In genomic region chr18:36950282-36950681, GRCh38 we compare ENCODE assay signal across 28 cellular contexts.
"Had no signal": no experiment of that assay in that cellular context is flagged by ENCODE, and none has a peak within 500 bp of the region (broad histone marks: within the 10 kb centered on the region; RNA-seq: fewer than 3 reads in every experiment).

No MANE protein-coding gene starts in this region.

- FAIRE-seq: colon, endometrium, endothelial cell of umbilical vein, frontal cortex had no signal

- H3K9me3 Mint-ChIP-seq: dendritic cell treated with granulocyte-macrophage colony-stimulating factor and Interleukin-4, amounts not matched to agents 40 ng/mL and 50 ng/mL, for 4 days; effector memory CD8-positive, alpha-beta T cell had no signal

- H3K27me3 ChIP-seq: colonic mucosa, dorsolateral prefrontal cortex, esophagus muscularis mucosa, esophagus squamous epithelium, foreskin keratinocyte, gastrocnemius medialis, gastroesophageal sphincter, heart left ventricle, heart right ventricle, hepatocyte had no signal

- H3K79me2 ChIP-seq: hepatocyte had no signal

- H3K27ac ChIP-seq: colonic mucosa, coronary artery, dorsolateral prefrontal cortex, epithelial cell of prostate, esophagus muscularis mucosa, esophagus squamous epithelium, foreskin keratinocyte, gastrocnemius medialis, gastroesophageal sphincter, heart left ventricle, heart right ventricle, hepatocyte had no signal

- H3K27me3 Mint-ChIP-seq: dendritic cell treated with granulocyte-macrophage colony-stimulating factor and Interleukin-4, amounts not matched to agents 40 ng/mL and 50 ng/mL, for 4 days; effector memory CD8-positive, alpha-beta T cell had no signal

- H3K36me3 ChIP-seq: colonic mucosa, esophagus squamous epithelium, gastrocnemius medialis, gastroesophageal sphincter, heart left ventricle, heart right ventricle had no signal

- H3K4me3 Mint-ChIP-seq: dendritic cell treated with granulocyte-macrophage colony-stimulating factor and Interleukin-4, amounts not matched to agents 40 ng/mL and 50 ng/mL, for 4 days; effector memory CD8-positive, alpha-beta T cell had no signal

- H3K4me2 ChIP-seq: hepatocyte had no signal

- H3K27ac Mint-ChIP-seq: dendritic cell treated with granulocyte-macrophage colony-stimulating factor and Interleukin-4, amounts not matched to agents 40 ng/mL and 50 ng/mL, for 4 days; effector memory CD8-positive, alpha-beta T cell had no signal

- H2AFZ ChIP-seq: hepatocyte had no signal

- H3K4me3 ChIP-seq: colonic mucosa, coronary artery, dorsolateral prefrontal cortex, esophagus muscularis mucosa, esophagus squamous epithelium, gastrocnemius medialis, gastroesophageal sphincter, heart left ventricle, heart right ventricle, hepatocyte had no signal

- H3K4me1 ChIP-seq: colonic mucosa, esophagus squamous epithelium, gastrocnemius medialis, heart left ventricle, heart right ventricle had no signal

- ATAC-seq: effector memory CD8-positive, alpha-beta T cell; esophagus mucosa; foreskin keratinocyte; gastrocnemius medialis; gastroesophageal sphincter; heart left ventricle; heart right ventricle had no signal

- DNase-seq: colonic mucosa; cortex of kidney; dermis blood vessel endothelial cell; dorsolateral prefrontal cortex; effector CD4-positive, alpha-beta T cell; effector CD8-positive, alpha-beta T cell; effector memory CD4-positive, alpha-beta T cell; effector memory CD8-positive, alpha-beta T cell; esophagus squamous epithelium; foreskin fibroblast; foreskin keratinocyte; foreskin melanocyte; gastrocnemius medialis; glutamatergic neuron; head of caudate nucleus; heart left ventricle; heart right ventricle had no signal

- H3K9me3 ChIP-seq: colonic mucosa, esophagus muscularis mucosa, esophagus squamous epithelium, gastrocnemius medialis, gastroesophageal sphincter, heart left ventricle, heart right ventricle had no signal
